ENCODE assay signal across 8 cellular contexts in genomic region chrX:81957900-81958545, GRCh38.
DNase-seq lines count a peak whose midpoint lies in the region; ATAC-seq and TF ChIP-seq lines count a peak whose summit lies in the region.

No MANE protein-coding gene starts in this region.

- no peaks in the 10 kb centered on the region for H3K27me3 ChIP-seq in A673 (replicated peaks; ENCODE audit: insufficient read depth, low read depth, low read length, poor library complexity)

- H3K4me3 Mint-ChIP-seq in type B pancreatic cell: no peak overlapping the region

- H3K27me3 Mint-ChIP-seq in type B pancreatic cell: no peaks in the 10 kb centered on the region

- no peaks in the 10 kb centered on the region for H3K4me1 Mint-ChIP-seq in type B pancreatic cell (ENCODE audit: unreplicated experiment)

- peak; percentile 45; the same call in 1 of the 2 replicates for TF ChIP-seq CTCF in A673 (conservative IDR thresholded peaks at IDR 0.05; ENCODE audit: low read depth, low read length)
- peak; percentile 64 for TF ChIP-seq CTCF in type B pancreatic cell (conservative IDR thresholded peaks at IDR 0.05)
- no peak for TF ChIP-seq CTCF in coronary artery (IDR thresholded peaks at IDR 0.05)

- peak; percentile 15 for DNase-seq in A673 (ENCODE audit: low spot score)
- peak; percentile 5 for DNase-seq in M059J (ENCODE audit: low read depth)
- DNase-seq in T47D (ENCODE audit: low read depth in 1 of 2, low spot score in 1 of 2): peak; percentile 4 to 48
- DNase-seq in type B pancreatic cell (ENCODE audit: extremely low spot score, unreplicated experiment): no peak
- no peak for DNase-seq in NK-92 treated with Interleukin-12 subunit alpha and Interleukin-12 subunit beta, amount 100 ng/mL, for 24 hours (lab: John Stamatoyannopoulos, UW)
- DNase-seq in GM19240 (ENCODE audit: insufficient read length, low spot score): no peak
- no peak for DNase-seq in coronary artery (ENCODE audit: low spot score)

- H3K9me3 ChIP-seq in A673 (ENCODE audit: low read depth, low read length, poor library complexity, severe bottlenecking): peaks cover 4% of the 10 kb centered on the region

- BruUV-seq in A673 (replicated peaks; lab: Mats Ljungman, UMichigan): no TSS peak

- ATAC-seq in GM18868 (IDR thresholded peaks at IDR 0.05; ENCODE audit: unreplicated experiment): peak; percentile 61

- H3K27ac ChIP-seq in A673 (ENCODE audit: low read depth, low read length, poor library complexity, severe bottlenecking): no peak overlapping the region
- no peak overlapping the region for H3K27ac ChIP-seq in coronary artery

- H3K9me3 Mint-ChIP-seq in type B pancreatic cell: no peaks in the 10 kb centered on the region

- CTCF ChIA-PET in A673 (lab: Charles Lee): interaction anchor here (1.0 kb wide), 1 partner anchor 1677 kb away, joined by 3 read pairs; no protein-coding TSS in a partner anchor

- H3K27ac Mint-ChIP-seq in type B pancreatic cell: no peak overlapping the region

- H3K4me1 ChIP-seq in A673 (ENCODE audit: insufficient read depth, low read length, poor library complexity, severe bottlenecking): no peaks in the 10 kb centered on the region

- in situ Hi-C loops in T47D (cut with HindIII; ENCODE audit: low pct_unique_long_range_greater_than_20kb, low sequenced_read_pairs): no loop called here

- H3K4me3 ChIP-seq in A673 (ENCODE audit: low read depth, low read length, poor library complexity, severe bottlenecking): no peak overlapping the region
- H3K4me3 ChIP-seq in coronary artery: no peak overlapping the region

- intact Hi-C loops in A673 (cut with micrococcal nuclease; ENCODE audit: unreplicated experiment): no loop called here

- POLR2A ChIA-PET in A673 (lab: Charles Lee; ENCODE audit: low non-redundant PET): no interaction called here

- no peaks in the 10 kb centered on the region for H3K36me3 Mint-ChIP-seq in type B pancreatic cell

- H3K36me3 ChIP-seq in A673 (ENCODE audit: insufficient read depth, low read length, poor library complexity, severe bottlenecking): no peaks in the 10 kb centered on the region

Comparison
In these comparisons a context has a peak if more than half of its experiments do, and no peak if none do; other contexts are left out.
1. DNase-seq: peak in A673 (single experiment), M059J (single experiment) and T47D (2 of 2); none in type B pancreatic cell (single experiment), NK-92 treated with Interleukin-12 subunit alpha and Interleukin-12 subunit beta, amount 100 ng/mL, for 24 hours (single experiment), GM19240 (single experiment) and coronary artery (single experiment).